ENCODE assay signal across 31 cellular contexts in the genomic region with DNA sequence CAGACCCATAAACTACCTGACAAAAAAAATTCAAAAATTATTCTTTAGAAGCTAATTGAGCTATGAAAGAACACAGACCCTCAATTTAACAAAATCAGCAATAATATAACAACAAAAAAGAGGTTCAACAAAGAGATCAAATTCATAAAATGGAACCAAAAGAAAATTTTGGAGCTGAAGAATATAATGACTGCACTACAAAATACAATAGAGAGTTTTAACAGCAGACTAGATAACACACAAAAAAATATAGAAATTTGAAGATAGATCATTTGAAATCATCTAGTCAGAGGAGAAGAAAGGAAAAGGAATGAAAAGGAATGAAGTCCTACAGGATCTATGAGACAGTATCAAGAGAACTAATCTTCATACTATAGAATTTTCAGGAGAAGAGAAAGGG.
A peak's percentile ranks its signal among the peaks of the same experiment; 100 is the strongest.
DNase-seq lines count a peak whose midpoint lies in the region; ATAC-seq, FAIRE-seq and TF ChIP-seq lines count a peak whose summit lies in the region.
"Had no signal": no experiment of that assay in that cellular context is flagged by ENCODE, and none has a peak within 500 bp of the region (broad histone marks: within the 10 kb centered on the region; RNA-seq: fewer than 3 reads in every experiment).

No MANE protein-coding gene starts in this region.

- POLR2A ChIA-PET in HepG2 (lab: Yijun Ruan, JAX) (no interaction called here), HEK293 (lab: Yijun Ruan, JAX) (no interaction called here)

- H3K79me2 ChIP-seq in HepG2 (ENCODE audit: insufficient read depth, low read length), result no peaks in the 10 kb centered on the region

- intact Hi-C loops in HepG2 (cut with micrococcal nuclease; ENCODE audit: unreplicated experiment), result no loop called here
- intact Hi-C loops in right lobe of liver (cut with DNase I), result no loop called here

- TF ChIP-seq CTCF in HepG2 (CRISPR knock-in tag; IDR thresholded peaks at IDR 0.05) (no peak), right lobe of liver (IDR thresholded peaks at IDR 0.05) (no peak), HEK293 (tag by site-specific recombination; IDR thresholded peaks at IDR 0.05) (no peak)

- H3K9me3 ChIP-seq in HepG2 (ENCODE audit: low read length) (peaks cover 38% of the 10 kb centered on the region), right lobe of liver (no peaks in the 10 kb centered on the region), HEK293 (ENCODE audit: control insufficient read depth, insufficient read depth, low read depth, low read length) (no peaks in the 10 kb centered on the region)
- H3K9me3 ChIP-seq: BE2C had no signal

- in situ Hi-C loops in HepG2 (cut with HindIII; ENCODE audit: extremely low pct_ligation_motif_present, low pct_unique_long_range_greater_than_20kb), result no loop called here

- H3K27me3 ChIP-seq in HepG2 (ENCODE audit: control insufficient read depth in 1 of 2, insufficient read depth in 2 of 2, low read length in 2 of 2) (no peaks in the 10 kb centered on the region), right lobe of liver (no peaks in the 10 kb centered on the region)
- H3K27me3 ChIP-seq: BE2C; BLaER1; BLaER1 treated with 17β-estradiol and CSF1 and Interleukin-3, amounts not matched to agents 10 nM and 100 nM had no signal

- no peaks in the 10 kb centered on the region for H3K4me1 ChIP-seq in HepG2 (ENCODE audit: insufficient read depth, low read length)
- H3K4me1 ChIP-seq in right lobe of liver, result no peaks in the 10 kb centered on the region
- no peaks in the 10 kb centered on the region for H3K4me1 ChIP-seq in HEK293 (ENCODE audit: control insufficient read depth, insufficient read depth, low read length)
- H3K4me1 ChIP-seq: A549; BE2C; BLaER1; BLaER1 treated with 17β-estradiol and CSF1 and Interleukin-3, amounts not matched to agents 10 nM and 100 nM; Caco-2 had no signal

- H4K20me1 ChIP-seq in HepG2 (ENCODE audit: insufficient read depth, low read length), result no peaks in the 10 kb centered on the region
- H4K20me1 ChIP-seq: BLaER1; BLaER1 treated with 17β-estradiol and CSF1 and Interleukin-3, amounts not matched to agents 10 nM and 100 nM had no signal

- CTCF ChIA-PET in HepG2 (lab: Yijun Ruan, JAX; ENCODE audit: low intra/inter-chr PET ratio, low total read pairs) (no interaction called here), HEK293 (lab: Yijun Ruan, JAX) (interaction anchor here (0.7 to 1.2 kb wide), 3 partner anchors 14 to 318 kb away, joined by 3 to 4 read pairs (median 3); no protein-coding TSS in a partner anchor)

- no peak overlapping the region for H3K4me2 ChIP-seq in HepG2 (ENCODE audit: low read depth, low read length)
- H3K4me2 ChIP-seq: A549; BLaER1; BLaER1 treated with 17β-estradiol and CSF1 and Interleukin-3, amounts not matched to agents 10 nM and 100 nM had no signal

- H3K4me3 ChIP-seq in HepG2 (replicated peaks in 1 of 3; ENCODE audit: insufficient read depth in 1 of 3, low read depth in 2 of 3, low read length in 3 of 3) (no peak overlapping the region), right lobe of liver (no peak overlapping the region), HEK293 (ENCODE audit: low read depth, low read length) (no peak overlapping the region)
- H3K4me3 ChIP-seq: A549; BLaER1; BLaER1 treated with 17β-estradiol and CSF1 and Interleukin-3, amounts not matched to agents 10 nM and 100 nM had no signal

- TF ChIP-seq RAD21 in HepG2 (CRISPR knock-in tag; IDR thresholded peaks at IDR 0.05), result no peak

- no peaks in the 10 kb centered on the region for H3K36me3 ChIP-seq in HepG2 (replicated peaks in 1 of 2; ENCODE audit: control insufficient read depth in 1 of 2, insufficient read depth in 2 of 2, low read length in 2 of 2)
- no peaks in the 10 kb centered on the region for H3K36me3 ChIP-seq in right lobe of liver
- no peaks in the 10 kb centered on the region for H3K36me3 ChIP-seq in HEK293 (ENCODE audit: control insufficient read depth in 2 of 2, insufficient read depth in 1 of 2, low read length in 2 of 2)
- H3K36me3 ChIP-seq: BE2C; BLaER1; BLaER1 treated with 17β-estradiol and CSF1 and Interleukin-3, amounts not matched to agents 10 nM and 100 nM had no signal

- ATAC-seq in HepG2 (no peak), right lobe of liver (no peak)
- ATAC-seq: A549; CD8-positive, alpha-beta T cell had no signal

- FAIRE-seq in HepG2 (lab: Jason Lieb, UNC), result no peak
- FAIRE-seq: A204.1, A549, D721Med had no signal

- DNase-seq in HepG2 (ENCODE audit: low spot score) (no peak), right lobe of liver (no peak), nucleus accumbens (lab: John Stamatoyannopoulos, UW) (no peak)
- DNase-seq: 8988T; ACHN; AML-193; BE2C; C1 segment of cervical spinal cord; Caco-2; Calu3; CD4-positive, alpha-beta memory T cell; CD4-positive, alpha-beta T cell; CD4-positive, CD25-positive, alpha-beta regulatory T cell; CD8-positive, alpha-beta memory T cell; CD8-positive, alpha-beta T cell; COR-L47; DMS 273 treated with DMSO at 0.1 percent for 48 hours; DMS153; DMS53; DMS79; DMS79 treated with DMSO at 0.1 percent for 48 hours; DND-41; EL had no signal

- TF ChIP-seq EP300 in HepG2 (IDR thresholded peaks at IDR 0.05; ENCODE audit: low read depth in 2 of 2, low read length in 2 of 2) (no peak), HepG2 (CRISPR knock-in tag; IDR thresholded peaks at IDR 0.05; ENCODE audit: borderline replicate concordance) (no peak)

- TF ChIP-seq POLR2A in HepG2 (IDR thresholded peaks at IDR 0.05; ENCODE audit: insufficient read depth in 1 of 2, low read depth in 2 of 2, low read length in 2 of 2) (no peak), right lobe of liver (IDR thresholded peaks at IDR 0.05) (no peak)

- BruUV-seq in HepG2 (replicated peaks; lab: Mats Ljungman, UMichigan), result no TSS peak

- no peak overlapping the region for H3K27ac ChIP-seq in HepG2 (ENCODE audit: extremely low read length, insufficient read depth, low read length)
- no peak overlapping the region for H3K27ac ChIP-seq in right lobe of liver
- no peak overlapping the region for H3K27ac ChIP-seq in HEK293 (ENCODE audit: extremely low read depth, low read depth, low read length)
- H3K27ac ChIP-seq: 22Rv1; A549; BLaER1; BLaER1 treated with 17β-estradiol and CSF1 and Interleukin-3, amounts not matched to agents 10 nM and 100 nM; C4-2B had no signal

- H3K9ac ChIP-seq in HepG2 (ENCODE audit: insufficient read depth, low read depth, low read length), result no peak overlapping the region
- H3K9ac ChIP-seq: BLaER1; BLaER1 treated with 17β-estradiol and CSF1 and Interleukin-3, amounts not matched to agents 10 nM and 100 nM had no signal

- no peak overlapping the region for H2AFZ ChIP-seq in HepG2 (ENCODE audit: low read length)

TF ChIP-seq in HepG2, 621 proteins besides CTCF, POLR2A, EP300 and RAD21:
- TF ChIP-seq MEIS2 (CRISPR knock-in tag; IDR thresholded peaks at IDR 0.05) (no peak), ZNF331 (CRISPR knock-in tag; IDR thresholded peaks at IDR 0.05) (no peak), ZNF160 (CRISPR knock-in tag; IDR thresholded peaks at IDR 0.05) (peak; percentile 95), ZNF101 (CRISPR knock-in tag; IDR thresholded peaks at IDR 0.05; ENCODE audit: borderline replicate concordance, low read depth) (no peak), MAFK (conservative IDR thresholded peaks at IDR 0.05 in 1 of 2, IDR thresholded peaks at IDR 0.05 in 1 of 2; ENCODE audit: low read length in 2 of 2) (peak; percentile 19 to 24; a peak in 1 of 4 replicates), ZNF547 (CRISPR knock-in tag; IDR thresholded peaks at IDR 0.05) (no peak)

TF ChIP-seq in HEK293, 187 proteins besides CTCF, POLR2A, EP300 and RAD21:
- TF ChIP-seq, protein P1, sequence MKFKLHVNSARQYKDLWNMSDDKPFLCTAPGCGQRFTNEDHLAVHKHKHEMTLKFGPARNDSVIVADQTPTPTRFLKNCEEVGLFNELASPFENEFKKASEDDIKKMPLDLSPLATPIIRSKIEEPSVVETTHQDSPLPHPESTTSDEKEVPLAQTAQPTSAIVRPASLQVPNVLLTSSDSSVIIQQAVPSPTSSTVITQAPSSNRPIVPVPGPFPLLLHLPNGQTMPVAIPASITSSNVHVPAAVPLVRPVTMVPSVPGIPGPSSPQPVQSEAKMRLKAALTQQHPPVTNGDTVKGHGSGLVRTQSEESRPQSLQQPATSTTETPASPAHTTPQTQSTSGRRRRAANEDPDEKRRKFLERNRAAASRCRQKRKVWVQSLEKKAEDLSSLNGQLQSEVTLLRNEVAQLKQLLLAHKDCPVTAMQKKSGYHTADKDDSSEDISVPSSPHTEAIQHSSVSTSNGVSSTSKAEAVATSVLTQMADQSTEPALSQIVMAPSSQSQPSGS (tag by site-specific recombination; IDR thresholded peaks at IDR 0.05; ENCODE audit: low read depth), result no peak
- TF ChIP-seq, protein P2, sequence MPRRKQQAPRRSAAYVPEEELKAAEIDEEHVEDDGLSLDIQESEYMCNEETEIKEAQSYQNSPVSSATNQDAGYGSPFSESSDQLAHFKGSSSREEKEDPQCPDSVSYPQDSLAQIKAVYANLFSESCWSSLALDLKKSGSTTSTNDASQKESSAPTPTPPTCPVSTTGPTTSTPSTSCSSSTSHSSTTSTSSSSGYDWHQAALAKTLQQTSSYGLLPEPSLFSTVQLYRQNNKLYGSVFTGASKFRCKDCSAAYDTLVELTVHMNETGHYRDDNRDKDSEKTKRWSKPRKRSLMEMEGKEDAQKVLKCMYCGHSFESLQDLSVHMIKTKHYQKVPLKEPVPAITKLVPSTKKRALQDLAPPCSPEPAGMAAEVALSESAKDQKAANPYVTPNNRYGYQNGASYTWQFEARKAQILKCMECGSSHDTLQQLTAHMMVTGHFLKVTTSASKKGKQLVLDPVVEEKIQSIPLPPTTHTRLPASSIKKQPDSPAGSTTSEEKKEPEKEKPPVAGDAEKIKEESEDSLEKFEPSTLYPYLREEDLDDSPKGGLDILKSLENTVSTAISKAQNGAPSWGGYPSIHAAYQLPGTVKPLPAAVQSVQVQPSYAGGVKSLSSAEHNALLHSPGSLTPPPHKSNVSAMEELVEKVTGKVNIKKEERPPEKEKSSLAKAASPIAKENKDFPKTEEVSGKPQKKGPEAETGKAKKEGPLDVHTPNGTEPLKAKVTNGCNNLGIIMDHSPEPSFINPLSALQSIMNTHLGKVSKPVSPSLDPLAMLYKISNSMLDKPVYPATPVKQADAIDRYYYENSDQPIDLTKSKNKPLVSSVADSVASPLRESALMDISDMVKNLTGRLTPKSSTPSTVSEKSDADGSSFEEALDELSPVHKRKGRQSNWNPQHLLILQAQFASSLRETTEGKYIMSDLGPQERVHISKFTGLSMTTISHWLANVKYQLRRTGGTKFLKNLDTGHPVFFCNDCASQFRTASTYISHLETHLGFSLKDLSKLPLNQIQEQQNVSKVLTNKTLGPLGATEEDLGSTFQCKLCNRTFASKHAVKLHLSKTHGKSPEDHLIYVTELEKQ (tag by site-specific recombination; IDR thresholded peaks at IDR 0.05; ENCODE audit: borderline replicate concordance), result no peak
- TF ChIP-seq SETDB1 (IDR thresholded peaks at IDR 0.05; ENCODE audit: insufficient read length, low read length) (peak; percentile 34), ZNF623 (tag by site-specific recombination; IDR thresholded peaks at IDR 0.05) (no peak)
TF ChIP-seq in HEK293: peak in this region for 1.
